ENCODE assay signal across 22 cellular contexts in genomic region chr3:129569856-129570255, GRCh38. TPM values are rescaled to one million over a fixed set of nuclear protein-coding genes. Genes with fewer than 3 reads are reported as not detected.
DNase-seq lines count a peak whose midpoint lies in the region; ATAC-seq, FAIRE-seq and TF ChIP-seq lines count a peak whose summit lies in the region.
"Had no signal": no experiment of that assay in that cellular context is flagged by ENCODE, and none has a peak within 500 bp of the region (broad histone marks: within the 10 kb centered on the region; RNA-seq: fewer than 3 reads in every experiment).

No MANE protein-coding gene starts in this region.

- H3K23ac ChIP-seq in H1 (ENCODE audit: insufficient read length) = no peak overlapping the region

- H3K36me3 Mint-ChIP-seq in stimulated activated naive CD8-positive, alpha-beta T cell treated with anti-CD3 and anti-CD28 coated beads, Interleukin-15, Interleukin-2, amounts not matched to agents 100 ng/mL and 50 ng/mL, for 24 hours (ENCODE audit: low read depth) = no peaks in the 10 kb centered on the region
- H3K36me3 Mint-ChIP-seq in T-cell = peaks cover 4% of the 10 kb centered on the region
- no peaks in the 10 kb centered on the region for H3K36me3 Mint-ChIP-seq in stimulated activated memory B cell treated with anti-CD40 and anti-IgM and Interleukin-4, amounts not matched to agents 10 μg/mL and 1 μg/mL and 100 μg/mL, for 72 hours

- no peaks in the 10 kb centered on the region for H3K23me2 ChIP-seq in H1 (ENCODE audit: low read depth, low read length)

- H4K91ac ChIP-seq in H1 (replicated peaks; ENCODE audit: insufficient read length, low read length) = no peak overlapping the region

- 97% methylated on average over 7 of the region's 7 CpGs; no CpG with 5 or more reads in 1 of the 2 experiments for WGBS in H1 (ENCODE audit: extremely low coverage in 1 of 2, insufficient coverage in 1 of 2, insufficient read length in 1 of 2, insufficient replicate concordance in 2 of 2, low coverage in 1 of 2, low lambda C conversion rate in 2 of 2, missing lambda C conversion rate in 1 of 2), 2 experiments

- H3K4me1 ChIP-seq in H1 (replicated peaks in 1 of 4; ENCODE audit: control insufficient read depth in 3 of 4, insufficient read depth in 4 of 4, low read length in 3 of 4) = peaks cover 0 to 8% (median 2%) of the 10 kb centered on the region in 4 experiments; a peak in 3 of 7 replicates

- ATAC-seq in stimulated activated naive CD8-positive, alpha-beta T cell treated with anti-CD3 and anti-CD28 coated beads, Interleukin-15, amount 100 ng/mL, for 72 hours = no peak
- ATAC-seq in T-cell (replicated peaks in 1 of 4) = no peak
- no peak for ATAC-seq in stimulated activated memory B cell treated with anti-CD40 and anti-IgM and Interleukin-4, amounts not matched to agents 10 μg/mL and 1 μg/mL and 100 μg/mL, for 72 hours
- no peak for ATAC-seq in HG03378 (IDR thresholded peaks at IDR 0.05; ENCODE audit: unreplicated experiment)
- ATAC-seq: Panc1 had no signal

- H2BK20ac ChIP-seq in H1 (ENCODE audit: low read length) = no peak overlapping the region

- TF ChIP-seq POLR2A in H1 (IDR thresholded peaks at IDR 0.05; ENCODE audit: control extremely low read depth in 1 of 2, low read depth in 2 of 2, low read length in 2 of 2) = no peak

- no peaks in the 10 kb centered on the region for H3K27me3 ChIP-seq in H1 (replicated peaks in 1 of 4; ENCODE audit: control insufficient read depth in 3 of 4, extremely low read depth in 1 of 4, insufficient read depth in 3 of 4, low read length in 3 of 4)
- H3K27me3 ChIP-seq: BLaER1 treated with 17β-estradiol and CSF1 and Interleukin-3, amounts not matched to agents 10 nM and 100 nM had no signal

- H4K20me1 ChIP-seq in H1 (replicated peaks in 1 of 2; ENCODE audit: control insufficient read depth in 1 of 2, insufficient read depth in 2 of 2, low read length in 2 of 2) = peaks cover 0 to 2% of the 10 kb centered on the region in 2 experiments

- no peak overlapping the region for H3K9ac ChIP-seq in H1 (replicated peaks in 1 of 4; ENCODE audit: extremely low read depth in 1 of 4, low read depth in 3 of 4, low read length in 3 of 4)
- H3K9ac ChIP-seq: SK-N-SH had no signal

- POLR2A ChIA-PET in T-cell (lab: Charles Lee) = no interaction called here
- POLR2A ChIA-PET in H1 (lab: Charles Lee; ENCODE audit: partially characterized antibody) = interaction anchor here (1.4 kb wide), 1 partner anchor 12 kb away, joined by 5 read pairs; no protein-coding TSS in a partner anchor

- H2BK5ac ChIP-seq in H1 (ENCODE audit: low read depth, low read length) = no peak overlapping the region

- no peaks in the 10 kb centered on the region for H3K9me3 Mint-ChIP-seq in stimulated activated naive CD8-positive, alpha-beta T cell treated with anti-CD3 and anti-CD28 coated beads, Interleukin-15, Interleukin-2, amounts not matched to agents 100 ng/mL and 50 ng/mL, for 24 hours
- no peaks in the 10 kb centered on the region for H3K9me3 Mint-ChIP-seq in stimulated activated naive CD8-positive, alpha-beta T cell treated with anti-CD3 and anti-CD28 coated beads, Interleukin-15, amount 100 ng/mL, for 72 hours
- no peaks in the 10 kb centered on the region for H3K9me3 Mint-ChIP-seq in T-cell
- no peaks in the 10 kb centered on the region for H3K9me3 Mint-ChIP-seq in stimulated activated memory B cell treated with anti-CD40 and anti-IgM and Interleukin-4, amounts not matched to agents 10 μg/mL and 1 μg/mL and 100 μg/mL, for 72 hours
- H3K9me3 Mint-ChIP-seq: H9, IgD-negative memory B cell had no signal

- H3K4me2 ChIP-seq in H1 (ENCODE audit: insufficient read depth in 1 of 2, low read depth in 2 of 2, low read length in 2 of 2) = no peak overlapping the region
- H3K4me2 ChIP-seq: BLaER1 treated with 17β-estradiol and CSF1 and Interleukin-3, amounts not matched to agents 10 nM and 100 nM; SK-N-SH had no signal

- no peak overlapping the region for H2AK5ac ChIP-seq in H1 (ENCODE audit: low read depth, low read length)

- peak overlapping the region; percentile 14; the same call in 1 of the 2 replicates for H4K8ac ChIP-seq in H1 (ENCODE audit: extremely low read depth, insufficient read depth, low read length)

- no peak for FAIRE-seq in H1 (lab: Jason Lieb, UNC)
- FAIRE-seq: HTR-8/SVneo had no signal

- TF ChIP-seq EP300 in H1 (IDR thresholded peaks at IDR 0.05; ENCODE audit: borderline replicate concordance in 1 of 2, low read depth in 2 of 2, low read length in 2 of 2) = no peak

- no peak overlapping the region for H2AFZ ChIP-seq in H1 (ENCODE audit: low read length)

- H3K56ac ChIP-seq in H1 (replicated peaks; ENCODE audit: insufficient read length, low read depth, low read length) = no peak overlapping the region

- H2BK120ac ChIP-seq in H1 (replicated peaks; ENCODE audit: low read depth, low read length) = no peak overlapping the region

- H3K4me3 ChIP-seq in H1 (ENCODE audit: extremely low read depth in 1 of 4, insufficient read depth in 2 of 4, low read depth in 3 of 4, low read length in 4 of 4) = no peak overlapping the region
- H3K4me3 ChIP-seq: BLaER1 treated with 17β-estradiol and CSF1 and Interleukin-3, amounts not matched to agents 10 nM and 100 nM had no signal

- CTCF ChIA-PET in T-cell (lab: Charles Lee) (no interaction called here), H1 (lab: Charles Lee; ENCODE audit: partially characterized antibody) (interaction anchor here (1.0 to 4.3 kb wide), 2 partner anchors 39 to 80 kb away, joined by 3 to 20 read pairs; no protein-coding TSS in a partner anchor)

- H3K18ac ChIP-seq in H1 (ENCODE audit: extremely low read depth, low read length) = no peak overlapping the region

- no peak overlapping the region for H4K5ac ChIP-seq in H1 (ENCODE audit: insufficient read length, low read depth, low read length)

- in situ Hi-C loops in ACHN (cut with HindIII; ENCODE audit: low pct_ligation_motif_present, low pct_unique_long_range_greater_than_20kb, low sequenced_read_pairs) = no loop called here

- no peaks in the 10 kb centered on the region for H3K36me3 ChIP-seq in H1 (ENCODE audit: control insufficient read depth in 2 of 4, insufficient read depth in 4 of 4, low read length in 3 of 4)

- no peak overlapping the region for H3K27ac ChIP-seq in H1 (ENCODE audit: low read depth, low read length)

- H3K4me1 Mint-ChIP-seq in stimulated activated naive CD8-positive, alpha-beta T cell treated with anti-CD3 and anti-CD28 coated beads, Interleukin-15, Interleukin-2, amounts not matched to agents 100 ng/mL and 50 ng/mL, for 24 hours (ENCODE audit: low read depth) = no peaks in the 10 kb centered on the region
- no peaks in the 10 kb centered on the region for H3K4me1 Mint-ChIP-seq in stimulated activated naive CD8-positive, alpha-beta T cell treated with anti-CD3 and anti-CD28 coated beads, Interleukin-15, amount 100 ng/mL, for 72 hours
- peaks cover 0 to 24% (median 5%) of the 10 kb centered on the region in 3 donors for H3K4me1 Mint-ChIP-seq in T-cell
- H3K4me1 Mint-ChIP-seq in stimulated activated memory B cell treated with anti-CD40 and anti-IgM and Interleukin-4, amounts not matched to agents 10 μg/mL and 1 μg/mL and 100 μg/mL, for 72 hours = peaks cover 27% of the 10 kb centered on the region

- H3K9me3 ChIP-seq in H1 (ENCODE audit: insufficient read depth in 2 of 2, low read depth in 1 of 2, low read length in 1 of 2) = no peaks in the 10 kb centered on the region
- H3K9me3 ChIP-seq: BLaER1 treated with 17β-estradiol and CSF1 and Interleukin-3, amounts not matched to agents 10 nM and 100 nM; SK-N-SH had no signal

- no peaks in the 10 kb centered on the region for H3K27me3 Mint-ChIP-seq in stimulated activated naive CD8-positive, alpha-beta T cell treated with anti-CD3 and anti-CD28 coated beads, Interleukin-15, Interleukin-2, amounts not matched to agents 100 ng/mL and 50 ng/mL, for 24 hours
- no peaks in the 10 kb centered on the region for H3K27me3 Mint-ChIP-seq in stimulated activated naive CD8-positive, alpha-beta T cell treated with anti-CD3 and anti-CD28 coated beads, Interleukin-15, amount 100 ng/mL, for 72 hours
- no peaks in the 10 kb centered on the region for H3K27me3 Mint-ChIP-seq in T-cell
- no peaks in the 10 kb centered on the region for H3K27me3 Mint-ChIP-seq in stimulated activated memory B cell treated with anti-CD40 and anti-IgM and Interleukin-4, amounts not matched to agents 10 μg/mL and 1 μg/mL and 100 μg/mL, for 72 hours
- H3K27me3 Mint-ChIP-seq: IgD-negative memory B cell had no signal

- H3K79me2 ChIP-seq in H1 (ENCODE audit: control insufficient read depth in 1 of 2, insufficient read depth in 2 of 2, low read length in 2 of 2) = no peaks in the 10 kb centered on the region

- no peak overlapping the region for H3K4ac ChIP-seq in H1 (replicated peaks; ENCODE audit: insufficient read length, low read depth, low read length)

- H3K27ac Mint-ChIP-seq in stimulated activated naive CD8-positive, alpha-beta T cell treated with anti-CD3 and anti-CD28 coated beads, Interleukin-15, Interleukin-2, amounts not matched to agents 100 ng/mL and 50 ng/mL, for 24 hours = peak overlapping the region; percentile 50
- H3K27ac Mint-ChIP-seq in stimulated activated naive CD8-positive, alpha-beta T cell treated with anti-CD3 and anti-CD28 coated beads, Interleukin-15, amount 100 ng/mL, for 72 hours = no peak overlapping the region
- H3K27ac Mint-ChIP-seq in T-cell = peak overlapping the region; percentile 57 to 71
- H3K27ac Mint-ChIP-seq in stimulated activated memory B cell treated with anti-CD40 and anti-IgM and Interleukin-4, amounts not matched to agents 10 μg/mL and 1 μg/mL and 100 μg/mL, for 72 hours = peak overlapping the region; percentile 38

- no peak for DNase-seq in stimulated activated naive CD8-positive, alpha-beta T cell treated with anti-CD3 and anti-CD28 coated beads, Interleukin-15, amount 100 ng/mL, for 72 hours
- DNase-seq in T-cell (no peak), H1 (ENCODE audit: low read depth in 1 of 2, low spot score in 2 of 2) (no peak), epidermal melanocyte (ENCODE audit: insufficient read length, low spot score) (no peak), ACHN (no peak)
- DNase-seq: H9, Karpas-422, NCI-H1694, NCI-H2081, NCI-H2171 treated with DMSO at 0.1 percent for 48 hours, NCI-H82, SIG-M5, SK-N-SH had no signal

- TF ChIP-seq RAD21 in H1 (IDR thresholded peaks at IDR 0.05 in 1 of 2, conservative IDR thresholded peaks at IDR 0.05 in 1 of 2; ENCODE audit: low read depth in 2 of 2, low read length in 2 of 2) = no peak

- H3K4me3 Mint-ChIP-seq in stimulated activated naive CD8-positive, alpha-beta T cell treated with anti-CD3 and anti-CD28 coated beads, Interleukin-15, Interleukin-2, amounts not matched to agents 100 ng/mL and 50 ng/mL, for 24 hours = no peak overlapping the region
- H3K4me3 Mint-ChIP-seq in stimulated activated naive CD8-positive, alpha-beta T cell treated with anti-CD3 and anti-CD28 coated beads, Interleukin-15, amount 100 ng/mL, for 72 hours = no peak overlapping the region
- no peak overlapping the region for H3K4me3 Mint-ChIP-seq in T-cell
- H3K4me3 Mint-ChIP-seq in stimulated activated memory B cell treated with anti-CD40 and anti-IgM and Interleukin-4, amounts not matched to agents 10 μg/mL and 1 μg/mL and 100 μg/mL, for 72 hours = no peak overlapping the region
- H3K4me3 Mint-ChIP-seq: H9, IgD-negative memory B cell had no signal

- no peak for TF ChIP-seq CTCF in H1 (IDR thresholded peaks at IDR 0.05; ENCODE audit: control extremely low read depth in 1 of 3, insufficient read depth in 1 of 3, low read depth in 1 of 3, low read length in 3 of 3)

- H2BK12ac ChIP-seq in H1 (ENCODE audit: low read depth, low read length) = no peak overlapping the region

- H3K14ac ChIP-seq in H1 (ENCODE audit: insufficient read length) = no peak overlapping the region

- no peak overlapping the region for H2BK15ac ChIP-seq in H1 (ENCODE audit: low read length)

- H3K79me1 ChIP-seq in H1 (ENCODE audit: low read depth, low read length) = no peaks in the 10 kb centered on the region

RNA-seq across cellular contexts. Expression of gene H1-8, which starts 26.9 kb away (rescaled TPM):
- total RNA-seq in T-cell = not detected
- total RNA-seq in H1 (2021; fragmentation: NEBNext Ultra II Directional; extraction: Animal tissue kit (Norgen Biotek cat#: 25700)) = not detected in 2 replicates
- polyA plus RNA-seq in H1 (2011; rRNA removed) = not detected in 2 replicates
- not detected for polyA plus RNA-seq in H1 (2011; cell fraction: cytosol; rRNA removed)
- polyA plus RNA-seq in H1 (2011; cell fraction: nucleus; rRNA removed) = not detected
- not detected in 4 replicates for polyA plus RNA-seq in H1 (2012, experiment 1 of 2)
- not detected for polyA plus RNA-seq in H1 (2012, experiment 2 of 2)
- not detected for polyA plus RNA-seq in H1 (2013, experiment 1 of 2)
- not detected for polyA plus RNA-seq in H1 (2013, experiment 2 of 2)
- not detected in 2 replicates for polyA minus RNA-seq in H1 (2011; rRNA and poly(A)+ RNA removed)
- polyA minus RNA-seq in H1 (2011; cell fraction: cytosol; rRNA and poly(A)+ RNA removed) = not detected
- not detected for polyA minus RNA-seq in H1 (2011; cell fraction: nucleus; rRNA and poly(A)+ RNA removed)
- total RNA-seq: A172, H9, MCF 10A had no signal
- polyA plus RNA-seq: IgD-negative memory B cell, SK-N-SH had no signal

RNA-seq across cellular contexts. Expression of gene PLXND1, which starts 36.6 kb away (rescaled TPM):
- 10 to 100 TPM; 13.6 to 53.3 (median 44.9) TPM for total RNA-seq in T-cell
- 60.2 and 66.4 TPM in 2 replicates for total RNA-seq in H1 (2021; fragmentation: NEBNext Ultra II Directional; extraction: Animal tissue kit (Norgen Biotek cat#: 25700))
- 17.7 and 21.7 TPM in 2 replicates for polyA plus RNA-seq in H1 (2011; rRNA removed)
- polyA plus RNA-seq in H1 (2011; cell fraction: cytosol; rRNA removed) = 18.6 TPM
- polyA plus RNA-seq in H1 (2011; cell fraction: nucleus; rRNA removed) = 82.4 TPM
- polyA plus RNA-seq in H1 (2012, experiment 1 of 2) = 31.8 to 69.1 TPM (median 54.8 TPM) in 4 replicates
- 41.9 TPM for polyA plus RNA-seq in H1 (2012, experiment 2 of 2)
- 103 TPM for polyA plus RNA-seq in H1 (2013, experiment 1 of 2)
- 99.8 TPM for polyA plus RNA-seq in H1 (2013, experiment 2 of 2)
- polyA minus RNA-seq in H1 (2011; rRNA and poly(A)+ RNA removed) = 28.1 and 28.5 TPM in 2 replicates
- polyA minus RNA-seq in H1 (2011; cell fraction: cytosol; rRNA and poly(A)+ RNA removed) = 23.0 TPM
- polyA minus RNA-seq in H1 (2011; cell fraction: nucleus; rRNA and poly(A)+ RNA removed) = 22.9 TPM

RNA-seq across cellular contexts. Expression of gene RHO, which starts 41.4 kb away (rescaled TPM):
- total RNA-seq in T-cell = under 1 TPM in 2 of 5 donors, not detected in 3; 0.09 to 0.10 TPM
- total RNA-seq in H1 (2021; fragmentation: NEBNext Ultra II Directional; extraction: Animal tissue kit (Norgen Biotek cat#: 25700)) = not detected in 2 replicates
- not detected in 2 replicates for polyA plus RNA-seq in H1 (2011; rRNA removed)
- not detected for polyA plus RNA-seq in H1 (2011; cell fraction: cytosol; rRNA removed)
- not detected for polyA plus RNA-seq in H1 (2011; cell fraction: nucleus; rRNA removed)
- polyA plus RNA-seq in H1 (2012, experiment 1 of 2) = not detected in 4 replicates
- polyA plus RNA-seq in H1 (2012, experiment 2 of 2) = not detected
- not detected for polyA plus RNA-seq in H1 (2013, experiment 1 of 2)
- not detected for polyA plus RNA-seq in H1 (2013, experiment 2 of 2)
- not detected in 2 replicates for polyA minus RNA-seq in H1 (2011; rRNA and poly(A)+ RNA removed)
- not detected for polyA minus RNA-seq in H1 (2011; cell fraction: cytosol; rRNA and poly(A)+ RNA removed)
- polyA minus RNA-seq in H1 (2011; cell fraction: nucleus; rRNA and poly(A)+ RNA removed) = 0.20 TPM
- total RNA-seq: A172, H9, MCF 10A had no signal
- polyA plus RNA-seq: IgD-negative memory B cell, SK-N-SH had no signal

Comparison
In these comparisons a context has a peak if more than half of its experiments do, and no peak if none do; other contexts are left out.
1. H3K27ac Mint-ChIP-seq: peak in stimulated activated naive CD8-positive, alpha-beta T cell treated with anti-CD3 and anti-CD28 coated beads, Interleukin-15, Interleukin-2, amounts not matched to agents 100 ng/mL and 50 ng/mL, for 24 hours (single experiment), T-cell (2 of 2) and stimulated activated memory B cell treated with anti-CD40 and anti-IgM and Interleukin-4, amounts not matched to agents 10 μg/mL and 1 μg/mL and 100 μg/mL, for 72 hours (single experiment); none in stimulated activated naive CD8-positive, alpha-beta T cell treated with anti-CD3 and anti-CD28 coated beads, Interleukin-15, amount 100 ng/mL, for 72 hours (0 of 2).